In genomic region chr3:172170310-172170709, GRCh38 we compare ENCODE assay signal across 2 cellular contexts.
TF ChIP-seq lines count a peak whose summit lies in the region.

No MANE protein-coding gene starts in this region.

TF ChIP-seq in GM12878, 131 proteins besides CTCF, POLR2A, EP300 and RAD21:
- no peak for TF ChIP-seq NFIC (IDR thresholded peaks at IDR 0.05; ENCODE audit: low read depth, low read length)
TF ChIP-seq in GM12878: peak in this region for 0.

TF ChIP-seq in liver, 16 proteins besides CTCF, POLR2A, EP300 and RAD21 (continued from another document):
- TF ChIP-seq, protein P1, sequence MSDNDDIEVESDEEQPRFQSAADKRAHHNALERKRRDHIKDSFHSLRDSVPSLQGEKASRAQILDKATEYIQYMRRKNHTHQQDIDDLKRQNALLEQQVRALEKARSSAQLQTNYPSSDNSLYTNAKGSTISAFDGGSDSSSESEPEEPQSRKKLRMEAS (IDR thresholded peaks at IDR 0.05), result no peak
- TF ChIP-seq TAF1 (conservative IDR thresholded peaks at IDR 0.05) (no peak), SP1 (IDR thresholded peaks at IDR 0.05) (no peak), FOXA2 (IDR thresholded peaks at IDR 0.05) (no peak), REST (IDR thresholded peaks at IDR 0.05) (no peak), JUND (IDR thresholded peaks at IDR 0.05) (no peak), HNF4A (conservative IDR thresholded peaks at IDR 0.05) (no peak), GABPA (IDR thresholded peaks at IDR 0.05 in 1 of 2, conservative IDR thresholded peaks at IDR 0.05 in 1 of 2) (no peak), EGR1 (IDR thresholded peaks at IDR 0.05; ENCODE audit: low read depth in 2 of 2) (no peak)
- TF ChIP-seq, protein P2, sequence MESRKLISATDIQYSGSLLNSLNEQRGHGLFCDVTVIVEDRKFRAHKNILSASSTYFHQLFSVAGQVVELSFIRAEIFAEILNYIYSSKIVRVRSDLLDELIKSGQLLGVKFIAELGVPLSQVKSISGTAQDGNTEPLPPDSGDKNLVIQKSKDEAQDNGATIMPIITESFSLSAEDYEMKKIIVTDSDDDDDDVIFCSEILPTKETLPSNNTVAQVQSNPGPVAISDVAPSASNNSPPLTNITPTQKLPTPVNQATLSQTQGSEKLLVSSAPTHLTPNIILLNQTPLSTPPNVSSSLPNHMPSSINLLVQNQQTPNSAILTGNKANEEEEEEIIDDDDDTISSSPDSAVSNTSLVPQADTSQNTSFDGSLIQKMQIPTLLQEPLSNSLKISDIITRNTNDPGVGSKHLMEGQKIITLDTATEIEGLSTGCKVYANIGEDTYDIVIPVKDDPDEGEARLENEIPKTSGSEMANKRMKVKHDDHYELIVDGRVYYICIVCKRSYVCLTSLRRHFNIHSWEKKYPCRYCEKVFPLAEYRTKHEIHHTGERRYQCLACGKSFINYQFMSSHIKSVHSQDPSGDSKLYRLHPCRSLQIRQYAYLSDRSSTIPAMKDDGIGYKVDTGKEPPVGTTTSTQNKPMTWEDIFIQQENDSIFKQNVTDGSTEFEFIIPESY (IDR thresholded peaks at IDR 0.05), result no peak
